Comparison of ENCODE assay signal across 1 cellular context in genomic region chr2:190961918-190962487, GRCh38.
TF ChIP-seq lines count a peak whose summit lies in the region.

No MANE protein-coding gene starts in this region.

TF ChIP-seq in GM12878, 131 proteins besides CTCF, POLR2A, EP300 and RAD21 (continued from another document):
- TF ChIP-seq IRF3 (IDR thresholded peaks at IDR 0.05) (no peak), ZBED1 (IDR thresholded peaks at IDR 0.05; ENCODE audit: borderline replicate concordance) (no peak), MTA3 (IDR thresholded peaks at IDR 0.05; ENCODE audit: borderline replicate concordance, low read length) (no peak), YY1 (IDR thresholded peaks at IDR 0.05; ENCODE audit: low read depth, low read length) (no peak), PML (IDR thresholded peaks at IDR 0.05; ENCODE audit: low read length) (0 out of 2 replicates have a peak, but pooled peaks have one; percentile 33), MTA2 (IDR thresholded peaks at IDR 0.05; ENCODE audit: low read depth) (peak; percentile 61), RFX5 (IDR thresholded peaks at IDR 0.05; ENCODE audit: low read depth, low read length) (no peak), IRF5 (IDR thresholded peaks at IDR 0.05; ENCODE audit: borderline replicate concordance) (no peak), CBFB (IDR thresholded peaks at IDR 0.05; ENCODE audit: low read depth) (no peak), CREM (IDR thresholded peaks at IDR 0.05; ENCODE audit: low read depth) (no peak), ATF3 (IDR thresholded peaks at IDR 0.05; ENCODE audit: borderline replicate concordance, extremely low read depth, low read depth, low read length) (no peak), KLF5 (IDR thresholded peaks at IDR 0.05; ENCODE audit: partially characterized antibody) (no peak), WRNIP1 (IDR thresholded peaks at IDR 0.05; ENCODE audit: borderline replicate concordance, low read depth, low read length) (no peak), JUNB (IDR thresholded peaks at IDR 0.05) (no peak; the same call in 1 of the 2 replicates), ZZZ3 (IDR thresholded peaks at IDR 0.05; ENCODE audit: control insufficient read depth, insufficient read length, low read depth) (no peak), BCL3 (IDR thresholded peaks at IDR 0.05; ENCODE audit: borderline replicate concordance, insufficient read depth, low read depth, low read length, poor library complexity, severe bottlenecking) (peak; percentile 75), IKZF2 (IDR thresholded peaks at IDR 0.05) (peak; percentile 20 to 23; a peak in 1 of 4 replicates), RELB (IDR thresholded peaks at IDR 0.05; ENCODE audit: low read depth) (no peak), SKIL (IDR thresholded peaks at IDR 0.05; ENCODE audit: low read depth, poor library complexity, severe bottlenecking) (no peak), HDGF (IDR thresholded peaks at IDR 0.05) (no peak), USF1 (IDR thresholded peaks at IDR 0.05; ENCODE audit: borderline replicate concordance, extremely low read length, insufficient read depth, low read depth, low read length) (no peak), LARP7 (IDR thresholded peaks at IDR 0.05) (no peak), MAX (IDR thresholded peaks at IDR 0.05; ENCODE audit: low read depth, low read length) (no peak), NR2F1 (conservative IDR thresholded peaks at IDR 0.05) (no peak), KAT2A (conservative IDR thresholded peaks at IDR 0.05; ENCODE audit: control insufficient read depth, low read depth, low read length) (no peak), ZSCAN29 (IDR thresholded peaks at IDR 0.05) (no peak), MYC (IDR thresholded peaks at IDR 0.05; ENCODE audit: insufficient read depth, insufficient read length, insufficient replicate concordance, low read length, severe bottlenecking) (no peak), FOS (IDR thresholded peaks at IDR 0.05; ENCODE audit: borderline replicate concordance, extremely low read depth, insufficient read length) (no peak), POU2F2 (IDR thresholded peaks at IDR 0.05; ENCODE audit: borderline replicate concordance, low read depth, low read length) (0 out of 3 replicates have a peak, but pooled peaks have one; percentile 44), GATAD2B (conservative IDR thresholded peaks at IDR 0.05; ENCODE audit: low read depth) (no peak), ESRRA (IDR thresholded peaks at IDR 0.05; ENCODE audit: low read length) (no peak), CEBPB (IDR thresholded peaks at IDR 0.05; ENCODE audit: borderline replicate concordance in 1 of 2, low read depth in 2 of 2, low read length in 2 of 2) (no peak), PAX5 (IDR thresholded peaks at IDR 0.05; ENCODE audit: borderline replicate concordance, low read depth, low read length) (no peak), CEBPZ (IDR thresholded peaks at IDR 0.05; ENCODE audit: low read depth, low read length) (no peak), NKRF (conservative IDR thresholded peaks at IDR 0.05) (no peak), BRCA1 (IDR thresholded peaks at IDR 0.05; ENCODE audit: low read depth, low read length) (no peak), YBX1 (IDR thresholded peaks at IDR 0.05) (no peak), NRF1 (conservative IDR thresholded peaks at IDR 0.05; ENCODE audit: low read depth, low read length) (no peak), BHLHE40 (IDR thresholded peaks at IDR 0.05; ENCODE audit: borderline replicate concordance in 1 of 2, low read depth in 2 of 2, low read length in 1 of 2) (no peak), POLR2AphosphoS2 (IDR thresholded peaks at IDR 0.05; ENCODE audit: low read depth, low read length) (peak; percentile 39; the same call in 1 of the 2 replicates), MEF2B (IDR thresholded peaks at IDR 0.05; ENCODE audit: partially characterized antibody, poor library complexity, severe bottlenecking) (peak; percentile 77), ASH2L (IDR thresholded peaks at IDR 0.05; ENCODE audit: borderline replicate concordance, low read depth) (no peak), EGR1 (IDR thresholded peaks at IDR 0.05; ENCODE audit: borderline replicate concordance in 1 of 2, low read depth in 2 of 2, low read length in 2 of 2) (no peak)
